12 cellular contexts compared by ENCODE assay signal in the genomic region with DNA sequence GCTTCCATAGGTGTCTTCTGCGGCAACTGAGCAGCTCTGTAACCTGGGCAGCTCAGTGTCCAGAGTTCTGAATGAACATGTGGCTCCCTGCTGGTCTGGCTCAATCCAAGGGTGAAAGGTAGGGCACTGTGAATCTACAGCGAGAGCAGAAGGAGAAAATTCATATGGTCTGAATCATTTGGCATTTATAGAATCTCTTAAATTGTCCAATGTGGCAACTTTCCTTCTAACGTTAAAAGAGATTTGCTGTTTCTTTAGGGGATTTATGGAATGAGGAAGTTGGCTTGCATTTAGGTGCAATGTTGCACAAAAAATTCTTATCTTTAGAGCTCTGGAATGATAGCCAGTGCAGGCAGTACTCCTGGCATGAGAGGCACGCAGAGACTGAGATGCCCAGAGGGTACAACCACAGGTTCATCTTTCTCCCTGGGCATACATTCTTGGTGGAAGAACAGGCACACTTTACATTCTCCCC. TPM values are rescaled to one million over a fixed set of nuclear protein-coding genes. Genes with fewer than 3 reads are reported as not detected.
A peak's percentile ranks its signal among the peaks of the same experiment; 100 is the strongest.
DNase-seq lines count a peak whose midpoint lies in the region; ATAC-seq, FAIRE-seq and TF ChIP-seq lines count a peak whose summit lies in the region.
"Had no signal": no experiment of that assay in that cellular context is flagged by ENCODE, and none has a peak within 500 bp of the region (broad histone marks: within the 10 kb centered on the region; RNA-seq: fewer than 3 reads in every experiment).

No MANE protein-coding gene starts in this region.

- no peaks in the 10 kb centered on the region for H3K27me3 Mint-ChIP-seq in CD4-positive, alpha-beta memory T cell

- intact Hi-C loops in Panc1 (cut with micrococcal nuclease; ENCODE audit: unreplicated experiment) (no loop called here), pancreas (cut with DNase I) (no loop called here)
- intact Hi-C loops in CD4-positive, alpha-beta memory T cell (cut with micrococcal nuclease) = no loop called here

- H3K9me3 Mint-ChIP-seq in CD4-positive, alpha-beta memory T cell = no peaks in the 10 kb centered on the region

- H3K4me3 ChIP-seq in Panc1 (ENCODE audit: low read depth in 2 of 2, low read length in 2 of 2) (0 out of 4 replicates have a peak overlapping the region, but pooled peaks of 1 of the 2 experiments have one; percentile 15), epithelial cell of proximal tubule (ENCODE audit: low read depth, low read length) (no peak overlapping the region), pancreas (no peak overlapping the region)
- no peak overlapping the region for H3K4me3 ChIP-seq in CD4-positive, alpha-beta memory T cell (ENCODE audit: low read length in 2 of 2)
- H3K4me3 ChIP-seq: skin epidermis, transverse colon had no signal

- POLR2A ChIA-PET in Panc1 (lab: Charles Lee) = no interaction called here
- POLR2A ChIA-PET in CD4-positive, alpha-beta memory T cell (lab: Charles Lee; ENCODE audit: partially characterized antibody) = no interaction called here

- 29 to 30% methylated on average over 4 of the region's 4 CpGs for whole genome bisulfite sequencing in pancreas, 2 donors

- peak; percentile 89 for ATAC-seq in Panc1
- peak; percentile 68 to 88 (median 84) for ATAC-seq in pancreas
- ATAC-seq in GM18520 (IDR thresholded peaks at IDR 0.05; ENCODE audit: unreplicated experiment) = no peak
- no peak for ATAC-seq in GM19035 (IDR thresholded peaks at IDR 0.05; ENCODE audit: unreplicated experiment)

- in situ Hi-C loops in G401 (cut with HindIII; ENCODE audit: low sequenced_read_pairs) = no loop called here
- in situ Hi-C loops in Panc1 (cut with HindIII; ENCODE audit: low pct_unique_long_range_greater_than_20kb, low sequenced_read_pairs) = no loop called here

- H3K27ac Mint-ChIP-seq in CD4-positive, alpha-beta memory T cell = peak overlapping the region in 2 of 7 donors; percentile 0 to 34

- peak; percentile 47 for DNase-seq in G401 (ENCODE audit: low spot score)
- DNase-seq in Panc1 (ENCODE audit: low read depth, low spot score) = no peak
- peak; percentile 76 for DNase-seq in epithelial cell of proximal tubule (ENCODE audit: low read depth)
- DNase-seq in pancreas = peak in 1 of 6 donors; percentile 25
- no peak for DNase-seq in cortex of kidney (lab: John Stamatoyannopoulos, UW)
- no peak for DNase-seq in CD4-positive, alpha-beta memory T cell
- DNase-seq: head of caudate nucleus, NCI-H526, transverse colon had no signal

- no TSS peak for BruUV-seq in Panc1 (replicated peaks; lab: Mats Ljungman, UMichigan)

- no peak overlapping the region for H3K4me3 Mint-ChIP-seq in CD4-positive, alpha-beta memory T cell

- CTCF ChIA-PET in Panc1 (lab: Charles Lee) = interaction anchor here (0.5 kb wide), 1 partner anchor 18 kb away, joined by 5 read pairs; no protein-coding TSS in a partner anchor
- CTCF ChIA-PET in CD4-positive, alpha-beta memory T cell (lab: Charles Lee; ENCODE audit: partially characterized antibody) = no interaction called here

- H3K27me3 ChIP-seq in Panc1 (ENCODE audit: control insufficient read depth, insufficient read depth, low read length) (no peaks in the 10 kb centered on the region), pancreas (no peaks in the 10 kb centered on the region)
- H3K27me3 ChIP-seq in CD4-positive, alpha-beta memory T cell (ENCODE audit: insufficient read depth, low read length) = no peaks in the 10 kb centered on the region
- H3K27me3 ChIP-seq: transverse colon had no signal

- TF ChIP-seq CTCF in Panc1 (IDR thresholded peaks at IDR 0.05) (no peak), epithelial cell of proximal tubule (conservative IDR thresholded peaks at IDR 0.05; ENCODE audit: low read depth, low read length) (no peak), pancreas (IDR thresholded peaks at IDR 0.05) (no peak)

- H3K36me3 ChIP-seq in Panc1 (ENCODE audit: control insufficient read depth, insufficient read depth, low read length) (no peaks in the 10 kb centered on the region), pancreas (peaks cover 0 to 1% (median 0%) of the 10 kb centered on the region in 3 donors)
- peaks cover 10% of the 10 kb centered on the region for H3K36me3 ChIP-seq in CD4-positive, alpha-beta memory T cell (ENCODE audit: insufficient read depth, low read length)

- H3K4me1 ChIP-seq in Panc1 (ENCODE audit: control insufficient read depth, insufficient read depth, low read length) (peaks cover 79% of the 10 kb centered on the region), pancreas (peaks cover 12 to 28% (median 27%) of the 10 kb centered on the region in 3 donors)
- H3K4me1 ChIP-seq in CD4-positive, alpha-beta memory T cell (ENCODE audit: insufficient read depth, low read length) = peaks cover 20% of the 10 kb centered on the region

- no peaks in the 10 kb centered on the region for H3K9me3 ChIP-seq in Panc1 (ENCODE audit: control insufficient read depth, insufficient read depth, low read depth, low read length)
- no peaks in the 10 kb centered on the region for H3K9me3 ChIP-seq in pancreas
- H3K9me3 ChIP-seq in CD4-positive, alpha-beta memory T cell (ENCODE audit: control insufficient read depth in 1 of 2, low read length in 2 of 2) = no peaks in the 10 kb centered on the region
- H3K9me3 ChIP-seq: transverse colon had no signal

- no peak for FAIRE-seq in pancreas (lab: Jason Lieb, UNC)

- H3K36me3 Mint-ChIP-seq in CD4-positive, alpha-beta memory T cell = peaks cover 29 to 35% of the 10 kb centered on the region in 2 donors

- H3K4me1 Mint-ChIP-seq in CD4-positive, alpha-beta memory T cell = peaks cover 25 to 52% (median 39%) of the 10 kb centered on the region in 4 donors

- H3K27ac ChIP-seq in Panc1 (ENCODE audit: low read length) (peak overlapping the region; percentile 89), pancreas (peak overlapping the region; percentile 31 to 64 (median 55))
- H3K27ac ChIP-seq in CD4-positive, alpha-beta memory T cell (ENCODE audit: low read depth, low read length) = no peak overlapping the region
- H3K27ac ChIP-seq: skin epidermis had no signal

RNA-seq across cellular contexts. Expression of a gene that starts 17.0 kb away (rescaled TPM):
- total RNA-seq in G401 (2014; rRNA removed; shearing (Covaris generic)) = 38.5 and 112 TPM in 2 replicates
- total RNA-seq in Panc1 (2021; ENCODE audit: unreplicated experiment) (184 TPM), epithelial cell of proximal tubule (97.3 and 118 TPM in 2 replicates), pancreas (10 to 100 TPM; 59.7 to 75.1 (median 65.7) TPM)
- 75.1 TPM for polyA plus RNA-seq in Panc1 (2012; ENCODE audit: insufficient read length)
- polyA plus RNA-seq in pancreas = 10 to 100 TPM; 19.1 to 50.5 TPM
- total RNA-seq in CD4-positive, alpha-beta memory T cell = 10 to 100 TPM; 61.8 to 69.0 TPM
- polyA plus RNA-seq in CD4-positive, alpha-beta memory T cell = 100 to 1,000 TPM in 1 of 2 donors, 10 to 100 TPM in 1; 83.5 to 102 TPM

Comparison
In these comparisons a context has a peak if more than half of its experiments do, and no peak if none do; other contexts are left out.
1. DNase-seq: peak in G401 (single experiment) and epithelial cell of proximal tubule (single experiment); none in Panc1 (single experiment), cortex of kidney (single experiment) and CD4-positive, alpha-beta memory T cell (0 of 5).
2. ATAC-seq: peak in Panc1 (single experiment) and pancreas (4 of 4); none in GM18520 (single experiment) and GM19035 (single experiment).